In genomic region chr6:7661364-7661763, GRCh38 we compare ENCODE assay signal across 4 cellular contexts.
TF ChIP-seq lines count a peak whose summit lies in the region.

No MANE protein-coding gene starts in this region.

TF ChIP-seq in A549, 52 proteins besides CTCF, POLR2A, EP300 and RAD21:
- TF ChIP-seq ELK1 (IDR thresholded peaks at IDR 0.05; ENCODE audit: low read depth, low read length) (no peak), RNF2 (IDR thresholded peaks at IDR 0.05; ENCODE audit: borderline replicate concordance, low read depth) (no peak), JUN (IDR thresholded peaks at IDR 0.05) (no peak), TFCP2L1 (CRISPR knock-in tag; IDR thresholded peaks at IDR 0.05) (no peak), HOXB13 (CRISPR knock-in tag; IDR thresholded peaks at IDR 0.05; ENCODE audit: low read depth) (no peak), CEBPB (IDR thresholded peaks at IDR 0.05) (peak; percentile 93), MYC (IDR thresholded peaks at IDR 0.05; ENCODE audit: borderline replicate concordance, low read length) (no peak)
- TF ChIP-seq, protein P1, sequence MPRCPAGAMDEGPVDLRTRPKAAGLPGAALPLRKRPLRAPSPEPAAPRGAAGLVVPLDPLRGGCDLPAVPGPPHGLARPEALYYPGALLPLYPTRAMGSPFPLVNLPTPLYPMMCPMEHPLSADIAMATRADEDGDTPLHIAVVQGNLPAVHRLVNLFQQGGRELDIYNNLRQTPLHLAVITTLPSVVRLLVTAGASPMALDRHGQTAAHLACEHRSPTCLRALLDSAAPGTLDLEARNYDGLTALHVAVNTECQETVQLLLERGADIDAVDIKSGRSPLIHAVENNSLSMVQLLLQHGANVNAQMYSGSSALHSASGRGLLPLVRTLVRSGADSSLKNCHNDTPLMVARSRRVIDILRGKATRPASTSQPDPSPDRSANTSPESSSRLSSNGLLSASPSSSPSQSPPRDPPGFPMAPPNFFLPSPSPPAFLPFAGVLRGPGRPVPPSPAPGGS (IDR thresholded peaks at IDR 0.05), result no peak

TF ChIP-seq in HCT116, 20 proteins besides CTCF, POLR2A, EP300 and RAD21:
- TF ChIP-seq SRF (IDR thresholded peaks at IDR 0.05; ENCODE audit: low read depth), result no peak
- TF ChIP-seq CEBPB (IDR thresholded peaks at IDR 0.05; ENCODE audit: low read depth), result peak; percentile 72

TF ChIP-seq in Ishikawa, 13 proteins besides CTCF, POLR2A, EP300 and RAD21:
- TF ChIP-seq, protein P2, sequence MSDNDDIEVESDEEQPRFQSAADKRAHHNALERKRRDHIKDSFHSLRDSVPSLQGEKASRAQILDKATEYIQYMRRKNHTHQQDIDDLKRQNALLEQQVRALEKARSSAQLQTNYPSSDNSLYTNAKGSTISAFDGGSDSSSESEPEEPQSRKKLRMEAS (IDR thresholded peaks at IDR 0.05), result no peak
- TF ChIP-seq TCF12 (IDR thresholded peaks at IDR 0.05; ENCODE audit: low read depth) (no peak), CEBPB (IDR thresholded peaks at IDR 0.05) (peak; percentile 95), YY1 (IDR thresholded peaks at IDR 0.05; ENCODE audit: low read depth) (no peak), CREB1 (IDR thresholded peaks at IDR 0.05; ENCODE audit: low read depth) (no peak)

TF ChIP-seq in H1, 55 proteins besides CTCF, POLR2A, EP300 and RAD21:
- TF ChIP-seq CEBPB (IDR thresholded peaks at IDR 0.05; ENCODE audit: low read depth, low read length) (peak; percentile 99), TEAD4 (IDR thresholded peaks at IDR 0.05; ENCODE audit: low read depth, low read length) (no peak), KDM4A (IDR thresholded peaks at IDR 0.05; ENCODE audit: low read depth, low read length, severe bottlenecking) (no peak)
TF ChIP-seq in H1: peak in this region for 1.
